ENCODE assay signal across 9 cellular contexts in the genomic region with DNA sequence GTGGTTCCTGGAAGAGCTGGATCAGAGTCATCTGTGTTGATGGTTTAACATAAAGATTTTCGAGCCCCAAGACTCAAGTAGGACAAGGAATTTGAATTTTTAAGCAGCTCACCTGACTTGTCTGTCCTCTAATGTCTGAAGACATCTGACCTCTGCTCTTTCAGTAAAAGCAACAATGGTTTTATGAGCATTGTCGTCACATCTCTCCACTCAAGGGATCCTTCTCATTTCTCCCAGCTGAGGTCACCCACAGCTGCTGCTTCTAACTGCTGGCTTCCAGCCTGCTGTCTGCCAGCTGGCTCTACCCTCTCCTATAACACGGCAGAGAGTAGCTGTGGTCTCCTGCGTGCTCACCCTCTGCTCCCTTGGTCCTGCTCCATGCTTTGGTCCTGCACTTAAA.
DNase-seq lines count a peak whose midpoint lies in the region; ATAC-seq lines count a peak whose summit lies in the region.
"Had no signal": no experiment of that assay in that cellular context is flagged by ENCODE, and none has a peak within 500 bp of the region (broad histone marks: within the 10 kb centered on the region; RNA-seq: fewer than 3 reads in every experiment).

No MANE protein-coding gene starts in this region.

- peak overlapping the region; percentile 76 for H3K27ac ChIP-seq in cingulate gyrus (ENCODE audit: low read depth, low read length)
- H3K27ac ChIP-seq: HL-60 had no signal

- peak; percentile 80 for DNase-seq in ELF-1 (ENCODE audit: low read depth, low spot score)
- peak; percentile 63 for DNase-seq in NCI-H2227 (lab: John Stamatoyannopoulos, UW; ENCODE audit: unreplicated experiment)
- peak; percentile 85 for DNase-seq in middle frontal gyrus (ENCODE audit: extremely low spot score, low spot score)
- no peak for DNase-seq in activated gamma-delta T cell (lab: John Stamatoyannopoulos, UW)
- DNase-seq in activated effector memory CD4-positive, alpha-beta T cell treated with Interleukin-2 at 50 U/mL for 16 hours, result no peak
- DNase-seq in AML-193 (lab: John Stamatoyannopoulos, UW), result no peak

- ATAC-seq in HG02870 (IDR thresholded peaks at IDR 0.05; ENCODE audit: unreplicated experiment), result no peak

Comparison
In these comparisons a context has a peak if more than half of its experiments do, and no peak if none do; other contexts are left out.
1. DNase-seq: peak in ELF-1 (single experiment), NCI-H2227 (single experiment) and middle frontal gyrus (single experiment); none in activated gamma-delta T cell (single experiment), activated effector memory CD4-positive, alpha-beta T cell treated with Interleukin-2 at 50 U/mL for 16 hours (single experiment) and AML-193 (0 of 2).